Comparison of ENCODE assay signal across 1 cellular context in the genomic region with DNA sequence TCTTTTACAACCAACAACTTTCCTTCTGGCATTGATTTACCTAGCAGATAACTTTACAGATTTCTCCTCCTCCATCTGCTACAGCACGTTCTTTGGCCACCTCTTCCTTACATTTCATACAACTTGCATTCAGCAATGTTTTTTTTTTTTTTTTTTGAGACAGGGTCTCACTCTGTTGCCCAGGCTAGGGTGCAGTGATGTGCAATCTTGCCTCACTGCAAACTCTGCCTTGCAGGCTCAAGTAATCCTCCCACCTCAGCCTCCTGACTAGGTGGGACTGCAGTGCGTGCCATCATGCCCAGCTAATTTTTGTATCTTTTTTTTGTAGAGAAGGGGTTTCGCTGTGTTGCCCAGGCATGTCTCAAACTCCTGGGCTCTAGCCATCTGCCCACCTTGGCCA.
TF ChIP-seq lines count a peak whose summit lies in the region.

No MANE protein-coding gene starts in this region.

TF ChIP-seq in HepG2, 621 proteins besides CTCF, POLR2A, EP300 and RAD21 (continued from another document):
- TF ChIP-seq GABPA (IDR thresholded peaks at IDR 0.05; ENCODE audit: low read depth, low read length): no peak
- TF ChIP-seq GABPA (CRISPR knock-in tag; IDR thresholded peaks at IDR 0.05; ENCODE audit: low read depth): no peak
- TF ChIP-seq ZNF674 (CRISPR knock-in tag; IDR thresholded peaks at IDR 0.05; ENCODE audit: low read depth): no peak
